20 cellular contexts compared by ENCODE assay signal in genomic region chr4:108320066-108320465, GRCh38.
DNase-seq lines count a peak whose midpoint lies in the region; ATAC-seq and TF ChIP-seq lines count a peak whose summit lies in the region.
"Had no signal": no experiment of that assay in that cellular context is flagged by ENCODE, and none has a peak within 500 bp of the region (broad histone marks: within the 10 kb centered on the region; RNA-seq: fewer than 3 reads in every experiment).

No MANE protein-coding gene starts in this region.

- peaks cover 6% of the 10 kb centered on the region for H3K27me3 Mint-ChIP-seq in neural progenitor cell (ENCODE audit: insufficient read depth, low read depth)
- H3K27me3 Mint-ChIP-seq: CD4-positive, alpha-beta T cell had no signal

- H3K36me3 Mint-ChIP-seq in neural progenitor cell, result no peaks in the 10 kb centered on the region

- no peaks in the 10 kb centered on the region for H3K9me2 ChIP-seq in HCT116 (ENCODE audit: insufficient read depth)
- H3K9me2 ChIP-seq: SK-N-SH had no signal

- 13 to 47% (median 33%) methylated on average over 1 of the region's 1 CpG for WGBS in heart left ventricle, 4 donors

- H3K27ac ChIP-seq in HCT116 (ENCODE audit: low read depth, low read length) (no peak overlapping the region), neural progenitor cell (no peak overlapping the region), heart left ventricle (no peak overlapping the region)
- H3K27ac ChIP-seq: KMS-11 had no signal

- H3K27me3 ChIP-seq in HCT116 (ENCODE audit: insufficient read depth, low read length) (no peaks in the 10 kb centered on the region), neural progenitor cell (no peaks in the 10 kb centered on the region), heart left ventricle (no peaks in the 10 kb centered on the region)
- H3K27me3 ChIP-seq: MG63 had no signal

- ATAC-seq in HCT116, result no peak
- ATAC-seq in HG02885 (IDR thresholded peaks at IDR 0.05; ENCODE audit: poor library complexity, unreplicated experiment), result no peak
- no peak for ATAC-seq in heart left ventricle
- no peak for ATAC-seq in GM18519 (IDR thresholded peaks at IDR 0.05; ENCODE audit: low FRiP score, unreplicated experiment)
- ATAC-seq: HepG2 had no signal

- H3K4me3 ChIP-seq in HCT116 (replicated peaks in 1 of 2; ENCODE audit: low read depth in 1 of 2, low read length in 2 of 2), result no peak overlapping the region
- H3K4me3 ChIP-seq in epithelial cell of proximal tubule (ENCODE audit: low read depth, low read length), result no peak overlapping the region
- H3K4me3 ChIP-seq in neural progenitor cell, result no peak overlapping the region
- no peak overlapping the region for H3K4me3 ChIP-seq in heart left ventricle
- H3K4me3 ChIP-seq: MG63 had no signal

- H3K4me2 ChIP-seq in HCT116 (ENCODE audit: low read length) (no peak overlapping the region), neural progenitor cell (no peak overlapping the region)
- H3K4me2 ChIP-seq: KMS-11, SK-N-SH had no signal

- CTCF ChIA-PET in HCT116 (lab: Charles Lee), result no interaction called here

- H3K4me3 Mint-ChIP-seq in neural progenitor cell, result no peak overlapping the region
- H3K4me3 Mint-ChIP-seq: CD4-positive, alpha-beta T cell had no signal

- H3K4me1 ChIP-seq in HCT116 (ENCODE audit: control insufficient read depth in 1 of 2, insufficient read depth in 2 of 2, low read length in 2 of 2) (no peaks in the 10 kb centered on the region), neural progenitor cell (no peaks in the 10 kb centered on the region), heart left ventricle (no peaks in the 10 kb centered on the region)
- H3K4me1 ChIP-seq: Caco-2 had no signal

- no peak for TF ChIP-seq RAD21 in HCT116 (IDR thresholded peaks at IDR 0.05; ENCODE audit: low read depth)

- no peaks in the 10 kb centered on the region for H3F3A ChIP-seq in neural progenitor cell (ENCODE audit: low read depth)

- peak overlapping the region; percentile 51 for H2AFZ ChIP-seq in HCT116 (ENCODE audit: low read depth, low read length, poor library complexity, severe bottlenecking)
- peak overlapping the region; percentile 10 for H2AFZ ChIP-seq in neural progenitor cell (replicated peaks)

- peaks cover 4% of the 10 kb centered on the region for H3K9me3 Mint-ChIP-seq in neural progenitor cell
- H3K9me3 Mint-ChIP-seq: CD4-positive, alpha-beta T cell had no signal

- no peaks in the 10 kb centered on the region for H3K36me3 ChIP-seq in HCT116 (ENCODE audit: control insufficient read depth in 1 of 2, insufficient read depth in 2 of 2, low read length in 2 of 2)
- no peaks in the 10 kb centered on the region for H3K36me3 ChIP-seq in neural progenitor cell
- H3K36me3 ChIP-seq in heart left ventricle, result no peaks in the 10 kb centered on the region
- H3K36me3 ChIP-seq: MG63 had no signal

- no peaks in the 10 kb centered on the region for H4K20me1 ChIP-seq in HCT116 (ENCODE audit: insufficient read depth)
- no peaks in the 10 kb centered on the region for H4K20me1 ChIP-seq in neural progenitor cell (ENCODE audit: low read depth)

- no peak overlapping the region for H3K9ac ChIP-seq in HCT116 (ENCODE audit: low read length)
- H3K9ac ChIP-seq in neural progenitor cell, result no peak overlapping the region
- H3K9ac ChIP-seq: KMS-11, SK-N-SH had no signal

- H3K4me1 Mint-ChIP-seq in neural progenitor cell, result no peaks in the 10 kb centered on the region

- intact Hi-C loops in HCT116 (cut with micrococcal nuclease) (no loop called here), heart left ventricle (cut with DNase I) (loop anchor here in 1 of 10 donors (10.0 kb wide), 1 partner anchor 155 kb away; the partner anchor contains the start of gene LEF1)

- H3K9me3 ChIP-seq in HCT116 (ENCODE audit: control insufficient read depth in 1 of 2, insufficient read depth in 1 of 2, low read depth in 1 of 2, low read length in 2 of 2), result no peaks in the 10 kb centered on the region
- H3K9me3 ChIP-seq in neural progenitor cell (ENCODE audit: low read depth), result no peaks in the 10 kb centered on the region
- H3K9me3 ChIP-seq in heart left ventricle, result peaks cover 0 to 12% (median 0%) of the 10 kb centered on the region in 12 donors
- H3K9me3 ChIP-seq: Caco-2, MG63, SK-N-SH had no signal

- RAD21 ChIA-PET in HCT116 (lab: Charles Lee; ENCODE audit: low non-redundant PET in 1 of 2, low total read pairs in 2 of 2, uncharacterized antibody in 2 of 2, unreplicated experiment in 2 of 2), result no interaction called here

- POLR2A ChIA-PET in HCT116 (lab: Charles Lee), result no interaction called here

- H3K79me2 ChIP-seq in HCT116 (ENCODE audit: insufficient read depth, low read length) (no peaks in the 10 kb centered on the region), neural progenitor cell (ENCODE audit: low read depth) (no peaks in the 10 kb centered on the region)

- TF ChIP-seq POLR2A in HCT116 (IDR thresholded peaks at IDR 0.05; ENCODE audit: borderline replicate concordance, extremely low read depth, insufficient read depth, insufficient read length), result no peak
- no peak for TF ChIP-seq POLR2A in heart left ventricle (IDR thresholded peaks at IDR 0.05)

- no peak overlapping the region for H3K27ac Mint-ChIP-seq in neural progenitor cell
- H3K27ac Mint-ChIP-seq: CD4-positive, alpha-beta T cell had no signal

- DNase-seq in HCT116 (ENCODE audit: low read depth, low spot score) (no peak), NCI-H69 (lab: John Stamatoyannopoulos, UW) (peak; percentile 9), epithelial cell of proximal tubule (ENCODE audit: low read depth) (peak; percentile 10), neural progenitor cell (ENCODE audit: low spot score) (no peak), NCI-H524 (lab: John Stamatoyannopoulos, UW) (no peak), heart left ventricle (no peak)
- DNase-seq: Caco-2; CD4-positive, alpha-beta T cell; DMS79; MG63; NCI-H1092; NCI-H1436 treated with DMSO at 0.1 percent for 48 hours; NCI-H2029; NK-92 treated with Interleukin-12 subunit alpha and Interleukin-12 subunit beta, amount 100 ng/mL, for 24 hours; SHP77; SK-N-SH had no signal

- TF ChIP-seq CTCF in HCT116 (IDR thresholded peaks at IDR 0.05 in 2 of 3, conservative IDR thresholded peaks at IDR 0.05 in 1 of 3; ENCODE audit: borderline replicate concordance in 1 of 3, insufficient read depth in 1 of 3, low read depth in 2 of 3, low read length in 2 of 3) (no peak), epithelial cell of proximal tubule (conservative IDR thresholded peaks at IDR 0.05; ENCODE audit: low read depth, low read length) (no peak), neural progenitor cell (IDR thresholded peaks at IDR 0.05) (no peak), heart left ventricle (IDR thresholded peaks at IDR 0.05) (no peak)

- no TSS peak for BruUV-seq in HCT116 (replicated peaks; lab: Mats Ljungman, UMichigan)

TF ChIP-seq in HCT116, 20 proteins besides CTCF, POLR2A, EP300 and RAD21:
- no peak for TF ChIP-seq SRF (IDR thresholded peaks at IDR 0.05; ENCODE audit: low read depth)
- TF ChIP-seq ELF1 (IDR thresholded peaks at IDR 0.05; ENCODE audit: borderline replicate concordance, low read depth), result no peak
- TF ChIP-seq SP1 (IDR thresholded peaks at IDR 0.05; ENCODE audit: low read depth), result no peak
- no peak for TF ChIP-seq JUND (IDR thresholded peaks at IDR 0.05)
- no peak for TF ChIP-seq ZFX (IDR thresholded peaks at IDR 0.05)
- no peak for TF ChIP-seq EZH2 (IDR thresholded peaks at IDR 0.05)
- TF ChIP-seq, protein P1, sequence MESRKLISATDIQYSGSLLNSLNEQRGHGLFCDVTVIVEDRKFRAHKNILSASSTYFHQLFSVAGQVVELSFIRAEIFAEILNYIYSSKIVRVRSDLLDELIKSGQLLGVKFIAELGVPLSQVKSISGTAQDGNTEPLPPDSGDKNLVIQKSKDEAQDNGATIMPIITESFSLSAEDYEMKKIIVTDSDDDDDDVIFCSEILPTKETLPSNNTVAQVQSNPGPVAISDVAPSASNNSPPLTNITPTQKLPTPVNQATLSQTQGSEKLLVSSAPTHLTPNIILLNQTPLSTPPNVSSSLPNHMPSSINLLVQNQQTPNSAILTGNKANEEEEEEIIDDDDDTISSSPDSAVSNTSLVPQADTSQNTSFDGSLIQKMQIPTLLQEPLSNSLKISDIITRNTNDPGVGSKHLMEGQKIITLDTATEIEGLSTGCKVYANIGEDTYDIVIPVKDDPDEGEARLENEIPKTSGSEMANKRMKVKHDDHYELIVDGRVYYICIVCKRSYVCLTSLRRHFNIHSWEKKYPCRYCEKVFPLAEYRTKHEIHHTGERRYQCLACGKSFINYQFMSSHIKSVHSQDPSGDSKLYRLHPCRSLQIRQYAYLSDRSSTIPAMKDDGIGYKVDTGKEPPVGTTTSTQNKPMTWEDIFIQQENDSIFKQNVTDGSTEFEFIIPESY (IDR thresholded peaks at IDR 0.05; ENCODE audit: extremely low read depth, insufficient replicate concordance, low read length), result no peak

Comparison
In these comparisons a context has a peak if more than half of its experiments do, and no peak if none do; other contexts are left out.
1. DNase-seq: peak in NCI-H69 (single experiment) and epithelial cell of proximal tubule (single experiment); none in HCT116 (single experiment), neural progenitor cell (single experiment), NCI-H524 (0 of 2) and heart left ventricle (0 of 5).